Comparison of ENCODE assay signal across 35 cellular contexts in genomic region chr9:26477963-26478362, GRCh38.
"Had no signal": no experiment of that assay in that cellular context is flagged by ENCODE, and none has a peak within 500 bp of the region (broad histone marks: within the 10 kb centered on the region; RNA-seq: fewer than 3 reads in every experiment).

No MANE protein-coding gene starts in this region.

- H3K36me3 Mint-ChIP-seq: activated CD4-positive, alpha-beta memory T cell treated with anti-CD3 and anti-CD28 coated beads for 36 hours; activated naive CD4-positive, alpha-beta T cell treated with anti-CD3 and anti-CD28 coated beads, Interleukin-2, amount 50 U/mL, for 72 hours; activated naive CD8-positive, alpha-beta T cell treated with anti-CD3 and anti-CD28 coated beads for 36 hours had no signal

- H3K27ac Mint-ChIP-seq: activated B cell treated with CpG ODN at 0.5 μM for 24 hours; activated CD4-positive, alpha-beta memory T cell treated with anti-CD3 and anti-CD28 coated beads for 36 hours; activated CD4-positive, alpha-beta T cell treated with anti-CD3 and anti-CD28 coated beads, Interleukin-2, amount 10 ng/mL, durations not matched to agents 24 days and 14 days; activated CD8-positive, alpha-beta T cell treated with anti-CD3 and anti-CD28 coated beads for 36 hours; activated naive CD4-positive, alpha-beta T cell treated with anti-CD3 and anti-CD28 coated beads for 36 hours; activated naive CD4-positive, alpha-beta T cell treated with anti-CD3 and anti-CD28 coated beads, Interleukin-2, amount 50 U/mL, for 72 hours; activated naive CD8-positive, alpha-beta T cell treated with anti-CD3 and anti-CD28 coated beads for 36 hours; activated T-cell treated with anti-CD3 and anti-CD28 coated beads, Interleukin-2, amount 50 U/mL, for 72 hours; activated T-helper 1 cell treated with anti-CD3 and anti-CD28 coated beads, Interleukin-12 subunit alpha, Interleukin-12 subunit beta, Interleukin-2, Interleukin-4 antibody, amounts not matched to agents 30 ng/mL and 10 ng/mL and 1 ng/mL, durations not matched to agents 14 hours and 24 hours and 36 hours; activated T-helper 17 cell treated with anti-CD3 and anti-CD28 coated beads, Interleukin-2, amount 50 U/mL, for 72 hours; T-helper 1 cell treated with Interleukin-12 subunit alpha and Interleukin-12 subunit beta and Interleukin-4 antibody, amounts not matched to agents 30 μg/mL and 1 μg/mL, for 36 hours; T-helper 2 cell treated with Interferon-gamma antibody and Interleukin-4, amounts not matched to agents 5 μg/mL and 100 μg/mL, for 36 hours had no signal

- H3K4me3 Mint-ChIP-seq: activated B cell treated with CpG ODN at 0.5 μM for 24 hours; activated CD4-positive, alpha-beta memory T cell treated with anti-CD3 and anti-CD28 coated beads for 36 hours; activated CD4-positive, alpha-beta T cell treated with anti-CD3 and anti-CD28 coated beads, Interleukin-2, amount 10 ng/mL, durations not matched to agents 24 days and 14 days; activated CD8-positive, alpha-beta T cell treated with anti-CD3 and anti-CD28 coated beads for 36 hours; activated naive CD4-positive, alpha-beta T cell treated with anti-CD3 and anti-CD28 coated beads for 36 hours; activated naive CD8-positive, alpha-beta T cell treated with anti-CD3 and anti-CD28 coated beads for 36 hours; activated T-cell treated with anti-CD3 and anti-CD28 coated beads, Interleukin-2, amount 50 U/mL, for 4 hours; activated T-cell treated with anti-CD3 and anti-CD28 coated beads, Interleukin-2, amount 50 U/mL, for 72 hours; activated T-helper 1 cell treated with anti-CD3 and anti-CD28 coated beads, Interleukin-12 subunit alpha, Interleukin-12 subunit beta, Interleukin-2, Interleukin-4 antibody, amounts not matched to agents 30 ng/mL and 10 ng/mL and 1 ng/mL, durations not matched to agents 14 hours and 24 hours and 36 hours; activated T-helper 17 cell treated with anti-CD3 and anti-CD28 coated beads, Interleukin-2, amount 50 U/mL, for 72 hours; T-helper 1 cell treated with Interleukin-12 subunit alpha and Interleukin-12 subunit beta and Interleukin-4 antibody, amounts not matched to agents 30 μg/mL and 1 μg/mL, for 36 hours; T-helper 2 cell treated with Interferon-gamma antibody and Interleukin-4, amounts not matched to agents 5 μg/mL and 100 μg/mL, for 36 hours had no signal

- H3K9me3 ChIP-seq: adrenal gland, body of pancreas had no signal

- H3K4me1 Mint-ChIP-seq: activated B cell treated with CpG ODN at 0.5 μM for 24 hours; activated CD4-positive, alpha-beta T cell treated with anti-CD3 and anti-CD28 coated beads, Interleukin-2, amount 10 ng/mL, durations not matched to agents 24 days and 14 days; activated naive CD8-positive, alpha-beta T cell treated with anti-CD3 and anti-CD28 coated beads for 36 hours; activated T-helper 17 cell treated with anti-CD3 and anti-CD28 coated beads, Interleukin-2, amount 50 U/mL, for 72 hours had no signal

- DNase-seq: activated B cell treated with CpG ODN at 0.5 μM for 24 hours; activated CD4-positive, alpha-beta memory T cell treated with anti-CD3 and anti-CD28 coated beads for 36 hours; activated CD4-positive, alpha-beta T cell treated with anti-CD3 and anti-CD28 coated beads for 4 hours; activated CD4-positive, alpha-beta T cell treated with anti-CD3 and anti-CD28 coated beads, Interleukin-2, amount 10 ng/mL, durations not matched to agents 24 days and 14 days; activated CD4-positive, alpha-beta T cell treated with anti-CD3 and anti-CD28 coated beads, Interleukin-2, amount 50 U/mL, for 1 hour; activated CD4-positive, alpha-beta T cell treated with anti-CD3 and anti-CD28 coated beads, Interleukin-2, amount 50 U/mL, for 4 hours; activated CD4-positive, CD25-positive, alpha-beta regulatory T cell treated with anti-CD3 and anti-CD28 coated beads, Interleukin-2, amount 50 U/mL, for 72 hours; activated CD8-positive, alpha-beta memory T cell treated with anti-CD3 and anti-CD28 coated beads, Interleukin-2, amount 50 U/mL, for 4 hours; activated CD8-positive, alpha-beta T cell treated with anti-CD3 and anti-CD28 coated beads for 36 hours; activated effector memory CD4-positive, alpha-beta T cell treated with anti-CD3 and anti-CD28 coated beads, Interleukin-2, amount 50 U/mL, for 16 hours; activated gamma-delta T cell treated with Interleukin-2 at 50 U/mL for 16 hours; activated naive CD4-positive, alpha-beta T cell; activated naive CD4-positive, alpha-beta T cell treated with anti-CD3 and anti-CD28 coated beads for 36 hours; activated naive CD4-positive, alpha-beta T cell treated with anti-CD3 and anti-CD28 coated beads, Interleukin-2, amount 50 U/mL, for 16 hours; activated naive CD8-positive, alpha-beta T cell treated with anti-CD3 and anti-CD28 coated beads for 36 hours; activated T-cell treated with anti-CD3 and anti-CD28 coated beads for 4 hours; activated T-cell treated with anti-CD3 and anti-CD28 coated beads, Interleukin-2, amount 50 U/mL, for 1 hour; activated T-cell treated with anti-CD3 and anti-CD28 coated beads, Interleukin-2, amount 50 U/mL, for 4 hours; activated T-cell treated with anti-CD3 and anti-CD28 coated beads, Interleukin-2, amount 50 U/mL, for 72 hours; adrenal gland; amniotic stem cell; aorta; body of pancreas; brain microvascular endothelial cell; central memory CD4-positive, alpha-beta T cell; T-helper 1 cell; T-helper 2 cell; T-helper 9 cell had no signal

- H3K27me3 Mint-ChIP-seq: activated B cell treated with CpG ODN at 0.5 μM for 24 hours; activated CD4-positive, alpha-beta memory T cell treated with anti-CD3 and anti-CD28 coated beads for 36 hours; activated CD4-positive, alpha-beta T cell treated with anti-CD3 and anti-CD28 coated beads, Interleukin-2, amount 10 ng/mL, durations not matched to agents 24 days and 14 days; activated CD8-positive, alpha-beta T cell treated with anti-CD3 and anti-CD28 coated beads for 36 hours; activated naive CD8-positive, alpha-beta T cell treated with anti-CD3 and anti-CD28 coated beads for 36 hours; activated T-helper 17 cell treated with anti-CD3 and anti-CD28 coated beads, Interleukin-2, amount 50 U/mL, for 72 hours had no signal

- H3K27ac ChIP-seq: adrenal gland, body of pancreas, brain microvascular endothelial cell, breast epithelium, VCaP had no signal

- H3K4me3 ChIP-seq: adrenal gland, body of pancreas, breast epithelium had no signal

- H3K4me1 ChIP-seq: adrenal gland, body of pancreas, breast epithelium had no signal

- H3K36me3 ChIP-seq: adrenal gland, brain microvascular endothelial cell, breast epithelium had no signal

- H3K27me3 ChIP-seq: adrenal gland, body of pancreas, brain microvascular endothelial cell, breast epithelium had no signal
